8 cellular contexts compared by ENCODE assay signal in the genomic region with DNA sequence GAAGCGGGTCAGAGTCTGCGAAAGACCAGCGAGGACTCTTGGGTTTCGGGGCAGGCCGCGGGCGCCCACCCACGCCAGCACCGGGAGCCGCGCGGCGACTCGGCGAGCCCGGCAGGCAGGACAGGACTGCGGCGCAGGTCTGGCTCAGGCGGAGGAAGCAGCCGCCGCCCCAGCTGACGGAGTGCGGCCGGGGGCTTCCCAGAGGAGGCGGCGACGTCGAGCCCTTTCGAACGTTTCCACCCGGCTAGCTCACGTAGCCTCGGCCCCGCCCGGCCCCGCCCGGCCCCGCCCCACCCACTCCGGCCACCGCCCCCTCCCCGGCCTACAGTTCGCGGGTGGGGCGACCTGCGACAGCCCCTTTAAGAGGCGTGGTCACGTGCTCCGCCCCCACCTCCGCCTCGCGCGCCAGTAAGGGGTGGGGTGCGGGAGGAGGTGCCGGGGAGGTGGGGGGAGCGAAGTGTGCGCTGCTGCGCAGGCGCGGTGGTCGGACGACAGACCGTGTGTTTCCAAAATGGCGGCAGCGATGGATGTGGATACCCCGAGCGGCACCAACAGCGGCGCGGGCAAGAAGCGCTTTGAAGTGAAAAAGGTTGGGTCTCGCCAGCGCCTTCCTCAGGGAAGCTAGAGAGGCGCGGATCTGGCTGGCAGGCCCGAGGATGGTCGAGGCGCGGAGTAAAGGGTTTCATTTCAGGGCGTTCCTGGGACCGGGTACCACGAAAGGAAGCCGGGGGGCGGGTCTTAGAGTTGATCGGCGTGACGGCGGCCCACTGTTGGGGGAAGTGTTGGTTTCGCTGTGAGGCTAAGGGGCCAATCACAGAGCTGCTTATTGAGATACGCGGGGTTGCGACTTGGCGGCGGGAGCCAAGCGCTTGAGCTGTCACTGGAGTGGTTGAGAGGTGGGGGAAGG. TPM values are rescaled to one million over a fixed set of nuclear protein-coding genes. Genes with fewer than 3 reads are reported as not detected.
DNase-seq lines count a peak whose midpoint lies in the region; ATAC-seq and TF ChIP-seq lines count a peak whose summit lies in the region.

A gene (plus strand): TSS at position 491 of the 907 bp plus-strand sequence. CDS start 21 bp downstream, at position 512.

- H3K4me3 Mint-ChIP-seq in activated naive CD8-positive, alpha-beta T cell treated with anti-CD3 and anti-CD28 coated beads for 36 hours = peak within 1 kb of the TSS; percentile 100
- H3K4me3 Mint-ChIP-seq in glutamatergic neuron (ENCODE audit: unreplicated experiment) = peak within 1 kb of the TSS; percentile 96

- H3K27me3 ChIP-seq in osteoblast (ENCODE audit: insufficient read depth, low read length) (no peaks in the 10 kb centered on the region), thoracic aorta (replicated peaks; ENCODE audit: insufficient read depth) (no peaks in the 10 kb centered on the region)

- ATAC-seq in HG02623 (IDR thresholded peaks at IDR 0.05; ENCODE audit: unreplicated experiment) (peak; percentile 70), thoracic aorta (ENCODE audit: insufficient number of reproducible peaks, low FRiP score, low read depth) (peak; percentile 97)

- H3K4me3 ChIP-seq in osteoblast (ENCODE audit: insufficient read depth, low read length) (peak within 1 kb of the TSS; percentile 99), thoracic aorta (peak within 1 kb of the TSS; percentile 96)

- TF ChIP-seq CTCF in GM10248 (IDR thresholded peaks at IDR 0.05; ENCODE audit: control extremely low read depth, extremely low read depth, low read depth, missing control alignments) (no peak), glutamatergic neuron (IDR thresholded peaks at IDR 0.05; ENCODE audit: partially characterized antibody, unreplicated experiment) (no peak), osteoblast (IDR thresholded peaks at IDR 0.05; ENCODE audit: extremely low read depth, low read depth, low read length) (no peak), thoracic aorta (IDR thresholded peaks at IDR 0.05) (no peak)

- H3K36me3 Mint-ChIP-seq in activated naive CD8-positive, alpha-beta T cell treated with anti-CD3 and anti-CD28 coated beads for 36 hours = peaks cover 21% of the 10 kb centered on the region
- H3K36me3 Mint-ChIP-seq in glutamatergic neuron (ENCODE audit: unreplicated experiment) = no peaks in the 10 kb centered on the region

- peak within 1 kb of the TSS; percentile 99 for H3K4me2 ChIP-seq in osteoblast (ENCODE audit: insufficient read depth, low read length)

- H3K9me3 ChIP-seq in osteoblast (ENCODE audit: low read depth, low read length) = no peaks in the 10 kb centered on the region
- no peaks in the 10 kb centered on the region for H3K9me3 ChIP-seq in thoracic aorta

- CTCF ChIA-PET in GM10248 (lab: Yijun Ruan, JAX) = interaction anchor here (1.0 to 3.7 kb wide), 2 partner anchors 29 to 55 kb away, joined by 3 to 13 read pairs; no protein-coding TSS in a partner anchor

- peak within 1 kb of the TSS; percentile 97 for H2AFZ ChIP-seq in osteoblast (ENCODE audit: low read length)

- peak within 1 kb of the TSS; percentile 100 for H3K27ac Mint-ChIP-seq in activated naive CD8-positive, alpha-beta T cell treated with anti-CD3 and anti-CD28 coated beads for 36 hours
- peak within 1 kb of the TSS; percentile 99 for H3K27ac Mint-ChIP-seq in glutamatergic neuron (ENCODE audit: unreplicated experiment)

- peaks cover 10% of the 10 kb centered on the region for H3K4me1 Mint-ChIP-seq in activated naive CD8-positive, alpha-beta T cell treated with anti-CD3 and anti-CD28 coated beads for 36 hours
- peaks cover 6% of the 10 kb centered on the region for H3K4me1 Mint-ChIP-seq in glutamatergic neuron (ENCODE audit: low read depth, unreplicated experiment)

- DNase-seq in GM10248 (ENCODE audit: extremely low spot score) (peak; percentile 97), NCI-H1105 (lab: John Stamatoyannopoulos, UW) (peak; percentile 96), SKM-1 treated with dmso at 0.1 percent for 144 hours (lab: John Stamatoyannopoulos, UW; ENCODE audit: unreplicated experiment) (peak; percentile 96), glutamatergic neuron (peak; percentile 98), osteoblast (ENCODE audit: insufficient read length, low spot score, missing footprints) (peak; percentile 99), thoracic aorta (ENCODE audit: low spot score) (peak; percentile 96)
- peak; percentile 98 for DNase-seq in activated naive CD8-positive, alpha-beta T cell treated with anti-CD3 and anti-CD28 coated beads for 36 hours

- H3K4me1 ChIP-seq in osteoblast (ENCODE audit: insufficient read depth, low read length) = peaks cover 17% of the 10 kb centered on the region
- H3K4me1 ChIP-seq in thoracic aorta (ENCODE audit: control insufficient read depth in 1 of 2, low read depth in 2 of 2) = peaks cover 0 to 21% of the 10 kb centered on the region in 2 donors

- H3K9me3 Mint-ChIP-seq in activated naive CD8-positive, alpha-beta T cell treated with anti-CD3 and anti-CD28 coated beads for 36 hours = no peaks in the 10 kb centered on the region
- peaks cover 11% of the 10 kb centered on the region for H3K9me3 Mint-ChIP-seq in glutamatergic neuron (ENCODE audit: unreplicated experiment)

- H3K36me3 ChIP-seq in osteoblast (ENCODE audit: insufficient read depth, low read length) (peaks cover 27% of the 10 kb centered on the region), thoracic aorta (peaks cover 7% of the 10 kb centered on the region)

- peaks cover 4% of the 10 kb centered on the region for H3K27me3 Mint-ChIP-seq in activated naive CD8-positive, alpha-beta T cell treated with anti-CD3 and anti-CD28 coated beads for 36 hours
- H3K27me3 Mint-ChIP-seq in glutamatergic neuron (ENCODE audit: unreplicated experiment) = peaks cover 9% of the 10 kb centered on the region

- POLR2A ChIA-PET in GM10248 (lab: Yijun Ruan, JAX) = interaction anchor here (0.6 to 1.6 kb wide), 4 partner anchors 14 to 256 kb away, joined by 3 to 5 read pairs (median 3); no protein-coding TSS in a partner anchor

- peaks cover 48% of the 10 kb centered on the region for H3K79me2 ChIP-seq in osteoblast (ENCODE audit: insufficient read depth, low read length)

- no peaks in the 10 kb centered on the region for H4K20me1 ChIP-seq in osteoblast (ENCODE audit: insufficient read depth, low read length)

- H3K27ac ChIP-seq in osteoblast (ENCODE audit: low read depth, low read length) = peak within 1 kb of the TSS; percentile 92
- H3K27ac ChIP-seq in thoracic aorta = peak within 1 kb of the TSS; percentile 95 to 96

RNA-seq across cellular contexts. Expression of the gene that starts here (rescaled TPM):
- total RNA-seq in activated naive CD8-positive, alpha-beta T cell treated with anti-CD3 and anti-CD28 coated beads for 36 hours = 10 to 100 TPM; 79.4 to 91.1 TPM
- total RNA-seq in glutamatergic neuron (ENCODE audit: unreplicated experiment) (66.4 TPM), osteoblast (28.2 and 38.3 TPM in 2 replicates), thoracic aorta (10 to 100 TPM; 31.8 to 32.7 TPM)

Comparison
In these comparisons a context has a peak if more than half of its experiments do, and no peak if none do; other contexts are left out.
1. Peak in every context shown above with its lines: DNase-seq, ATAC-seq, H3K4me3 ChIP-seq and H3K27ac ChIP-seq.